In the genomic region with DNA sequence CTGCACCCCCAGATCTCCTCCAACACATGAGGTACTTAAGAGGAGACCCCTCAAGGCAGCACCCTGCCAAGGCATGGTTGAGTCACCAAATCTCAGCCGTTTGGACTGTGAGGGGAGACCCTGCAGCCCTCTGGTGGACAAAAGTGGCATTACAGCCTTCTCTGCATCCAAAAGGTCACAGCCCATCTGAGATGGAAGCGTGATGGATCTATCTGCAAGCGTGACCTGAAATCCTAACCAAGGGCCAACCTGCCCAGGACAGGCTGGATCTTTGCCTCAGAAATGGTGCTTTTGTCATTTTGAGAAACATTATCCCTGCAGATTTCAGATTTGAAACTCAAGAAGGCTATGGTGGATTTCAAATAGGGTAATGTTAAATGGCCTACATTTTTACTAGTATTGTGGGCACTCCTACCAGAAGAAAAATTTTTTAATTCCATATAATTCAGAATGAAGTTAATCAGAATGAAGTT, we compare ENCODE assay signal across 8 cellular contexts. TPM values are rescaled to one million over a fixed set of nuclear protein-coding genes. Genes with fewer than 3 reads are reported as not detected.
DNase-seq lines count a peak whose midpoint lies in the region; ATAC-seq, FAIRE-seq and TF ChIP-seq lines count a peak whose summit lies in the region.

No MANE protein-coding gene starts in this region.

- no peak overlapping the region for H2AFZ ChIP-seq in endothelial cell of umbilical vein (ENCODE audit: low read depth, low read length)

- no peak overlapping the region for H3K27ac ChIP-seq in endothelial cell of umbilical vein (ENCODE audit: insufficient read depth, low read depth, low read length)

- H3K36me3 ChIP-seq in endothelial cell of umbilical vein (ENCODE audit: control insufficient read depth in 2 of 2, extremely low read depth in 1 of 2, insufficient read depth in 2 of 2, low read length in 2 of 2) (no peaks in the 10 kb centered on the region), mucosa of descending colon (ENCODE audit: low read depth) (no peaks in the 10 kb centered on the region)

- H3K27me3 ChIP-seq in endothelial cell of umbilical vein (ENCODE audit: control insufficient read depth in 2 of 2, insufficient read depth in 2 of 2, low read length in 2 of 2): peaks cover 0 to 5% of the 10 kb centered on the region in 2 experiments

- no peak overlapping the region for H3K9ac ChIP-seq in endothelial cell of umbilical vein (replicated peaks; ENCODE audit: extremely low read depth, insufficient read depth, low read length)

- TF ChIP-seq CTCF in endothelial cell of umbilical vein (IDR thresholded peaks at IDR 0.05; ENCODE audit: extremely low read depth in 1 of 2, insufficient read depth in 1 of 2, low read depth in 1 of 2, low read length in 2 of 2) (peak; percentile 93), mucosa of descending colon (IDR thresholded peaks at IDR 0.05) (peak; percentile 86)

- no peak for TF ChIP-seq POLR2A in endothelial cell of umbilical vein (IDR thresholded peaks at IDR 0.05; ENCODE audit: low read depth, low read length)

- DNase-seq in DMS53 (lab: John Stamatoyannopoulos, UW): peak; percentile 72
- peak; percentile 78 for DNase-seq in NCI-H69 (lab: John Stamatoyannopoulos, UW)
- DNase-seq in activated CD8-positive, alpha-beta memory T cell treated with anti-CD3 and anti-CD28 coated beads, Interleukin-2, amount 50 U/mL, for 1 hour (ENCODE audit: extremely low read depth): peak; percentile 66
- peak; percentile 74 for DNase-seq in endothelial cell of umbilical vein (ENCODE audit: low read depth, low spot score)
- peak in 2 of 3 donors; percentile 70 to 96 for DNase-seq in mucosa of descending colon
- DNase-seq in stimulated activated CD8-positive, alpha-beta memory T cell treated with anti-CD3 and anti-CD28 coated beads, Interleukin-4, amount 100 ng/mL, for 4 hours (ENCODE audit: low read depth in 2 of 2, low spot score in 1 of 2): peak; percentile 59 to 88

- H3K9me3 ChIP-seq in endothelial cell of umbilical vein (replicated peaks; ENCODE audit: control insufficient read depth, insufficient read depth, low read length) (no peaks in the 10 kb centered on the region), mucosa of descending colon (no peaks in the 10 kb centered on the region)

- dilution Hi-C loops in endothelial cell of umbilical vein (cut with MboI; ENCODE audit: extremely low pct_ligation_motif_present, low sequenced_read_pairs): no loop called here

- no peak overlapping the region for H3K4me2 ChIP-seq in endothelial cell of umbilical vein (ENCODE audit: insufficient read depth, low read length)

- BruUV-seq in endothelial cell of umbilical vein (replicated peaks; lab: Mats Ljungman, UMichigan): no TSS peak

- H3K4me3 ChIP-seq in endothelial cell of umbilical vein (replicated peaks in 1 of 3; ENCODE audit: insufficient read depth in 1 of 3, low read depth in 1 of 3, low read length in 3 of 3) (no peak overlapping the region), mucosa of descending colon (no peak overlapping the region)

- no peaks in the 10 kb centered on the region for H3K79me2 ChIP-seq in endothelial cell of umbilical vein (ENCODE audit: control insufficient read depth, insufficient read depth, low read length)

- POLR2A ChIA-PET in endothelial cell of umbilical vein (lab: Charles Lee): no interaction called here

- peak; percentile 79 for FAIRE-seq in endothelial cell of umbilical vein (lab: Jason Lieb, UNC)

- CTCF ChIA-PET in endothelial cell of umbilical vein (lab: Charles Lee): interaction anchor here (1.2 to 5.4 kb wide), 9 partner anchors 12 to 341 kb away, joined by 3 to 60 read pairs (median 14); no protein-coding TSS in a partner anchor

- H3K4me1 ChIP-seq in endothelial cell of umbilical vein (ENCODE audit: control insufficient read depth, extremely low read depth, insufficient read depth, low read length) (no peaks in the 10 kb centered on the region), mucosa of descending colon (ENCODE audit: low read depth) (no peaks in the 10 kb centered on the region)

- no peaks in the 10 kb centered on the region for H3K9me1 ChIP-seq in endothelial cell of umbilical vein (replicated peaks; ENCODE audit: control insufficient read depth, extremely low read depth, insufficient read depth, low read length)

- no peaks in the 10 kb centered on the region for H4K20me1 ChIP-seq in endothelial cell of umbilical vein (replicated peaks; ENCODE audit: control insufficient read depth, extremely low read depth, insufficient read depth, low read length)

- ATAC-seq in HG02678 (IDR thresholded peaks at IDR 0.05; ENCODE audit: unreplicated experiment) (peak; percentile 70), mucosa of descending colon (peak; percentile 88), GM21381 (IDR thresholded peaks at IDR 0.05; ENCODE audit: unreplicated experiment) (no peak)

- intact Hi-C loops in endothelial cell of umbilical vein (cut with micrococcal nuclease) (loop anchor here (1.0 kb wide), 4 partner anchors 203 to 341 kb away; no protein-coding TSS in a partner anchor), mucosa of descending colon (cut with DNase I, micrococcal nuclease) (no loop called here)

TF ChIP-seq in endothelial cell of umbilical vein, 7 proteins besides CTCF, POLR2A, EP300 and RAD21:
- TF ChIP-seq POLR2AphosphoS5 (IDR thresholded peaks at IDR 0.05; ENCODE audit: insufficient read depth, low read depth, low read length) (no peak), MYC (IDR thresholded peaks at IDR 0.05; ENCODE audit: low read depth, low read length) (no peak), FOS (IDR thresholded peaks at IDR 0.05; ENCODE audit: borderline replicate concordance, insufficient read depth, low read length) (peak; percentile 21), JUN (IDR thresholded peaks at IDR 0.05; ENCODE audit: borderline replicate concordance, insufficient read depth, insufficient read length, low read depth) (no peak), EZH2 (IDR thresholded peaks at IDR 0.05; ENCODE audit: borderline replicate concordance, low read depth, low read length, severe bottlenecking) (no peak), GATA2 (IDR thresholded peaks at IDR 0.05; ENCODE audit: insufficient read depth, insufficient read length, low read depth, low read length) (no peak)
- TF ChIP-seq, protein P1, sequence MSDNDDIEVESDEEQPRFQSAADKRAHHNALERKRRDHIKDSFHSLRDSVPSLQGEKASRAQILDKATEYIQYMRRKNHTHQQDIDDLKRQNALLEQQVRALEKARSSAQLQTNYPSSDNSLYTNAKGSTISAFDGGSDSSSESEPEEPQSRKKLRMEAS (IDR thresholded peaks at IDR 0.05; ENCODE audit: insufficient read depth, insufficient read length): no peak

RNA-seq across cellular contexts. Expression of a gene that starts 23.7 kb away (rescaled TPM):
- total RNA-seq in endothelial cell of umbilical vein (19.2 and 24.4 TPM in 2 replicates), mucosa of descending colon (10 to 100 TPM; 35.0 to 41.7 (median 36.8) TPM)
- 24.9 and 32.0 TPM in 2 replicates for polyA plus RNA-seq in endothelial cell of umbilical vein
- polyA plus RNA-seq in endothelial cell of umbilical vein (2011; cell fraction: cytosol; rRNA removed): 29.1 and 32.5 TPM in 2 replicates
- 15.4 and 16.7 TPM in 2 replicates for polyA plus RNA-seq in endothelial cell of umbilical vein (2011; cell fraction: nucleus; rRNA removed)
- 24.4 and 25.2 TPM in 2 replicates for polyA plus RNA-seq in endothelial cell of umbilical vein (2012)
- polyA minus RNA-seq in endothelial cell of umbilical vein: 6.3 and 9.5 TPM in 2 replicates
- polyA minus RNA-seq in endothelial cell of umbilical vein (2011; cell fraction: cytosol; rRNA and poly(A)+ RNA removed): 14.2 TPM
- polyA minus RNA-seq in endothelial cell of umbilical vein (2011; cell fraction: nucleus; rRNA and poly(A)+ RNA removed): 4.5 and 5.0 TPM in 2 replicates

RNA-seq across cellular contexts. Expression of a gene that starts 58.9 kb away (rescaled TPM):
- 18.5 and 20.7 TPM in 2 replicates for total RNA-seq in endothelial cell of umbilical vein
- polyA plus RNA-seq in endothelial cell of umbilical vein: 18.2 and 21.9 TPM in 2 replicates
- 24.0 and 26.1 TPM in 2 replicates for polyA plus RNA-seq in endothelial cell of umbilical vein (2011; cell fraction: cytosol; rRNA removed)
- 11.4 and 15.6 TPM in 2 replicates for polyA plus RNA-seq in endothelial cell of umbilical vein (2011; cell fraction: nucleus; rRNA removed)
- polyA plus RNA-seq in endothelial cell of umbilical vein (2012): 18.6 and 20.4 TPM in 2 replicates
- polyA minus RNA-seq in endothelial cell of umbilical vein: 10.1 and 12.2 TPM in 2 replicates
- polyA minus RNA-seq in endothelial cell of umbilical vein (2011; cell fraction: cytosol; rRNA and poly(A)+ RNA removed): 30.6 TPM
- 2.6 and 3.9 TPM in 2 replicates for polyA minus RNA-seq in endothelial cell of umbilical vein (2011; cell fraction: nucleus; rRNA and poly(A)+ RNA removed)
- 10 to 100 TPM; 30.7 to 56.1 (median 45.9) TPM for total RNA-seq in mucosa of descending colon
